Comparison of ENCODE assay signal across 13 cellular contexts in the genomic region with DNA sequence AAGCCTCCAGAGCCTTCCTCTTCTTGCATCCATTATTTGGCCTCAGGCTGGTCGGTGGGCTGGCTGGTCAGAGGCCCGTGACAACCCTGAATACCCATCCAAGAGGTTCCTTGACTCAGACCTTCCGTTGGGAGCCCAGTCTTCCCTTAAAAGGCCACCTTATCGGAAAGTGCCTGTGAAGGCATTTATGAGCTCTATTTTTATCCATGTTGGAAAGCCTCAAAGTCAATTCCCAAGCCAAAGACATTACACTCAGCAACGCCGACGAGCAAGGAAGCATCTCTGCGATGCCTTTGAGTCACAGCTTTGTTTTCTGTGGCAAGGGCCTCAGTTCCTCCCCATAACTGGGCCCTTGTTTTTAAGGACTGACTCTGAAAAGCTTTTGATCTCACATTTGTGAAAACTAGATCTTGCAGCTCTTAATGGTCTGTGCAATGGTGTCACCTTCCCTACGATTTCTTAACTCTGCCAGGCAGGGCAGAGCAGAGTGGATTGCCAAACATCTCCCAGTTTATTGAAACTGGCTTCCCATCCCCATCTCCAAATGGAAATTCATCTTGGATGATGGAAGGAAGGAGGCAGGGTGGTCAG. TPM values are rescaled to one million over a fixed set of nuclear protein-coding genes. Genes with fewer than 3 reads are reported as not detected.
A peak's percentile ranks its signal among the peaks of the same experiment; 100 is the strongest.
DNase-seq lines count a peak whose midpoint lies in the region; ATAC-seq, FAIRE-seq and TF ChIP-seq lines count a peak whose summit lies in the region.
"Had no signal": no experiment of that assay in that cellular context is flagged by ENCODE, and none has a peak within 500 bp of the region (broad histone marks: within the 10 kb centered on the region; RNA-seq: fewer than 3 reads in every experiment).

No MANE protein-coding gene starts in this region.

- H4K91ac ChIP-seq in H1 (replicated peaks; ENCODE audit: insufficient read length, low read length) (no peak overlapping the region), mesenchymal stem cell (ENCODE audit: low read length) (no peak overlapping the region)

- DNase-seq in M059J (ENCODE audit: low read depth) (peak; percentile 94), H1 (ENCODE audit: low read depth in 1 of 2, low spot score in 2 of 2) (no peak), mesenchymal stem cell (peak; percentile 56), stromal cell of bone marrow (ENCODE audit: low read depth) (peak; percentile 96), DMS153 (lab: John Stamatoyannopoulos, UW) (no peak), kidney tubule cell (ENCODE audit: low spot score) (no peak)
- DNase-seq: activated effector memory CD4-positive, alpha-beta T cell treated with anti-CD3 and anti-CD28 coated beads, Interleukin-2, amount 50 U/mL, for 16 hours; H9; NCI-H1105 treated with DMSO at 0.1 percent for 48 hours had no signal

- H3K79me1 ChIP-seq in H1 (ENCODE audit: low read depth, low read length), result no peaks in the 10 kb centered on the region
- H3K79me1 ChIP-seq in mesenchymal stem cell (replicated peaks; ENCODE audit: low read length, poor library complexity, severe bottlenecking), result no peaks in the 10 kb centered on the region

- no peak overlapping the region for H3K4me3 ChIP-seq in H1 (ENCODE audit: extremely low read depth in 1 of 4, insufficient read depth in 2 of 4, low read depth in 3 of 4, low read length in 4 of 4)
- no peak overlapping the region for H3K4me3 ChIP-seq in mesenchymal stem cell (ENCODE audit: insufficient read depth in 1 of 2, low read depth in 1 of 2, low read length in 2 of 2)

- H3K14ac ChIP-seq in H1 (ENCODE audit: insufficient read length) (no peak overlapping the region), mesenchymal stem cell (ENCODE audit: low read length in 2 of 2) (no peak overlapping the region)

- H2BK12ac ChIP-seq in H1 (ENCODE audit: low read depth, low read length), result 0 out of 2 replicates have a peak overlapping the region, but pooled peaks have one; percentile 43
- no peak overlapping the region for H2BK12ac ChIP-seq in mesenchymal stem cell (ENCODE audit: low read length in 2 of 2)

- H3K79me2 ChIP-seq in H1 (ENCODE audit: control insufficient read depth in 1 of 2, insufficient read depth in 2 of 2, low read length in 2 of 2), result no peaks in the 10 kb centered on the region

- ATAC-seq in HG02571 (IDR thresholded peaks at IDR 0.05; ENCODE audit: unreplicated experiment) (no peak), HG03342 (IDR thresholded peaks at IDR 0.05; ENCODE audit: unreplicated experiment) (no peak)
- ATAC-seq: left lobe of liver had no signal

- CTCF ChIA-PET in H1 (lab: Charles Lee; ENCODE audit: partially characterized antibody), result interaction anchor here (0.6 to 19.2 kb wide), 10 partner anchors 9 to 136 kb away, joined by 3 to 228 read pairs (median 4); partner anchors contain the start of gene NXPH3

- H2BK15ac ChIP-seq in H1 (ENCODE audit: low read length) (peak overlapping the region; percentile 83; the same call in 1 of the 2 replicates), mesenchymal stem cell (ENCODE audit: low read depth, poor library complexity, severe bottlenecking) (no peak overlapping the region)

- H3K4me2 ChIP-seq in H1 (ENCODE audit: insufficient read depth in 1 of 2, low read depth in 2 of 2, low read length in 2 of 2) (peak overlapping the region in 1 of 2 experiments; percentile 49; a peak in 2 of 4 replicates), mesenchymal stem cell (ENCODE audit: low read length, poor library complexity, severe bottlenecking) (no peak overlapping the region)

- H4K5ac ChIP-seq in H1 (ENCODE audit: insufficient read length, low read depth, low read length), result no peak overlapping the region

- H3K36me3 ChIP-seq in H1 (ENCODE audit: control insufficient read depth in 2 of 4, insufficient read depth in 4 of 4, low read length in 3 of 4) (no peaks in the 10 kb centered on the region), mesenchymal stem cell (ENCODE audit: control insufficient read depth in 1 of 2, insufficient read depth in 2 of 2, low read depth in 1 of 2, low read length in 2 of 2) (no peaks in the 10 kb centered on the region)

- H3K27ac ChIP-seq in H1 (ENCODE audit: low read depth, low read length), result no peak overlapping the region
- no peak overlapping the region for H3K27ac ChIP-seq in mesenchymal stem cell (ENCODE audit: low read length, poor library complexity, severe bottlenecking)
- H3K27ac ChIP-seq: epithelial cell of prostate had no signal

- H3K9me3 ChIP-seq in H1 (ENCODE audit: insufficient read depth in 2 of 2, low read depth in 1 of 2, low read length in 1 of 2) (no peaks in the 10 kb centered on the region), mesenchymal stem cell (ENCODE audit: control insufficient read depth, low read length) (no peaks in the 10 kb centered on the region)

- POLR2A ChIA-PET in H1 (lab: Charles Lee; ENCODE audit: partially characterized antibody), result interaction anchor here (1.2 to 1.3 kb wide), 4 partner anchors 9 to 120 kb away, joined by 3 to 8 read pairs (median 4); no protein-coding TSS in a partner anchor

- H2AFZ ChIP-seq in H1 (ENCODE audit: low read length) (peak overlapping the region; percentile 95), mesenchymal stem cell (ENCODE audit: low read depth, low read length) (no peak overlapping the region)

- H3K4me1 ChIP-seq in H1 (replicated peaks in 1 of 4; ENCODE audit: control insufficient read depth in 3 of 4, insufficient read depth in 4 of 4, low read length in 3 of 4) (peaks cover 0 to 2% (median 0%) of the 10 kb centered on the region in 4 experiments; a peak in 3 of 7 replicates), mesenchymal stem cell (ENCODE audit: control insufficient read depth, insufficient read depth, low read depth, low read length) (no peaks in the 10 kb centered on the region)

- H2BK120ac ChIP-seq in H1 (replicated peaks; ENCODE audit: low read depth, low read length), result no peak overlapping the region
- no peak overlapping the region for H2BK120ac ChIP-seq in mesenchymal stem cell (ENCODE audit: low read depth, low read length)

- H3K23ac ChIP-seq in H1 (ENCODE audit: insufficient read length) (no peak overlapping the region), mesenchymal stem cell (ENCODE audit: low read length in 2 of 2) (no peak overlapping the region)

- H3K56ac ChIP-seq in H1 (replicated peaks; ENCODE audit: insufficient read length, low read depth, low read length), result no peak overlapping the region

- H2BK5ac ChIP-seq in H1 (ENCODE audit: low read depth, low read length) (no peak overlapping the region), mesenchymal stem cell (ENCODE audit: low read depth, low read length, poor library complexity, severe bottlenecking) (no peak overlapping the region)

- no peak overlapping the region for H2BK20ac ChIP-seq in H1 (ENCODE audit: low read length)

- 93% methylated on average over 9 of the region's 9 CpGs; no CpG with 5 or more reads in 1 of the 2 experiments for WGBS in H1 (ENCODE audit: extremely low coverage in 1 of 2, insufficient coverage in 1 of 2, insufficient read length in 1 of 2, insufficient replicate concordance in 2 of 2, low coverage in 1 of 2, low lambda C conversion rate in 2 of 2, missing lambda C conversion rate in 1 of 2), 2 experiments
- 87% methylated on average over 9 of the region's 9 CpGs for WGBS in mesenchymal stem cell

- H2AK5ac ChIP-seq in H1 (ENCODE audit: low read depth, low read length), result peak overlapping the region; percentile 9; the same call in 1 of the 2 replicates
- H2AK5ac ChIP-seq in mesenchymal stem cell (ENCODE audit: low read length, severe bottlenecking), result no peak overlapping the region

- no peak for TF ChIP-seq EP300 in H1 (IDR thresholded peaks at IDR 0.05; ENCODE audit: borderline replicate concordance in 1 of 2, low read depth in 2 of 2, low read length in 2 of 2)

- H3K4ac ChIP-seq in H1 (replicated peaks; ENCODE audit: insufficient read length, low read depth, low read length) (no peak overlapping the region), mesenchymal stem cell (ENCODE audit: low read depth in 1 of 2, low read length in 2 of 2) (no peak overlapping the region)

- no peak for TF ChIP-seq RAD21 in H1 (IDR thresholded peaks at IDR 0.05 in 1 of 2, conservative IDR thresholded peaks at IDR 0.05 in 1 of 2; ENCODE audit: low read depth in 2 of 2, low read length in 2 of 2)

- FAIRE-seq in H1 (lab: Jason Lieb, UNC), result no peak

- H3K23me2 ChIP-seq in H1 (ENCODE audit: low read depth, low read length), result no peaks in the 10 kb centered on the region

- TF ChIP-seq POLR2A in H1 (IDR thresholded peaks at IDR 0.05; ENCODE audit: control extremely low read depth in 1 of 2, low read depth in 2 of 2, low read length in 2 of 2), result no peak

- H4K8ac ChIP-seq in H1 (ENCODE audit: extremely low read depth, insufficient read depth, low read length) (no peak overlapping the region), mesenchymal stem cell (ENCODE audit: low read length) (no peak overlapping the region)

- H3K18ac ChIP-seq in H1 (ENCODE audit: extremely low read depth, low read length) (no peak overlapping the region), mesenchymal stem cell (ENCODE audit: low read depth in 1 of 2, low read length in 2 of 2) (no peak overlapping the region)

- no peaks in the 10 kb centered on the region for H4K20me1 ChIP-seq in H1 (replicated peaks in 1 of 2; ENCODE audit: control insufficient read depth in 1 of 2, insufficient read depth in 2 of 2, low read length in 2 of 2)

- H3K9ac ChIP-seq in H1 (replicated peaks in 1 of 4; ENCODE audit: extremely low read depth in 1 of 4, low read depth in 3 of 4, low read length in 3 of 4) (no peak overlapping the region; a peak in 1 of 7 replicates), mesenchymal stem cell (ENCODE audit: low read length) (peak overlapping the region; percentile 7)

- H3K27me3 ChIP-seq in H1 (replicated peaks in 1 of 4; ENCODE audit: control insufficient read depth in 3 of 4, extremely low read depth in 1 of 4, insufficient read depth in 3 of 4, low read length in 3 of 4) (no peaks in the 10 kb centered on the region; a peak in 1 of 7 replicates), mesenchymal stem cell (ENCODE audit: control insufficient read depth in 1 of 2, insufficient read depth in 1 of 2, low read length in 2 of 2) (peaks cover under 1 to 10% of the 10 kb centered on the region in 2 experiments)

- no peak for TF ChIP-seq CTCF in H1 (IDR thresholded peaks at IDR 0.05; ENCODE audit: control extremely low read depth in 1 of 3, insufficient read depth in 1 of 3, low read depth in 1 of 3, low read length in 3 of 3)

RNA-seq across cellular contexts. Expression of gene SPOP, which starts 13.3 kb away (rescaled TPM):
- 28.2 and 47.5 TPM in 2 replicates for total RNA-seq in M059J (2014; rRNA removed; shearing (Covaris generic))
- total RNA-seq in H1 (2021; fragmentation: NEBNext Ultra II Directional; extraction: Animal tissue kit (Norgen Biotek cat#: 25700)), result 24.8 and 25.6 TPM in 2 replicates
- polyA plus RNA-seq in H1 (2011; rRNA removed), result 13.3 and 15.5 TPM in 2 replicates
- polyA plus RNA-seq in H1 (2011; cell fraction: cytosol; rRNA removed), result 18.6 TPM
- 37.2 TPM for polyA plus RNA-seq in H1 (2011; cell fraction: nucleus; rRNA removed)
- polyA plus RNA-seq in H1 (2012, experiment 1 of 2), result 16.9 to 23.9 TPM (median 20.2 TPM) in 4 replicates
- 4.6 TPM for polyA plus RNA-seq in H1 (2012, experiment 2 of 2)
- polyA plus RNA-seq in H1 (2013, experiment 1 of 2), result 14.0 TPM
- 14.3 TPM for polyA plus RNA-seq in H1 (2013, experiment 2 of 2)
- 41.0 and 49.3 TPM in 2 replicates for polyA minus RNA-seq in H1 (2011; rRNA and poly(A)+ RNA removed)
- polyA minus RNA-seq in H1 (2011; cell fraction: cytosol; rRNA and poly(A)+ RNA removed), result 27.4 TPM
- 43.2 TPM for polyA minus RNA-seq in H1 (2011; cell fraction: nucleus; rRNA and poly(A)+ RNA removed)
- polyA plus RNA-seq in mesenchymal stem cell (2013, experiment 1 of 2), result 33.1 TPM
- 34.1 TPM for polyA plus RNA-seq in mesenchymal stem cell (2013, experiment 2 of 2)

RNA-seq across cellular contexts. Expression of gene SLC35B1, which starts 16.6 kb away (rescaled TPM):
- total RNA-seq in M059J (2014; rRNA removed; shearing (Covaris generic)), result 61.9 and 112 TPM in 2 replicates
- 56.5 and 60.0 TPM in 2 replicates for total RNA-seq in H1 (2021; fragmentation: NEBNext Ultra II Directional; extraction: Animal tissue kit (Norgen Biotek cat#: 25700))
- polyA plus RNA-seq in H1 (2011; rRNA removed), result 62.0 and 87.7 TPM in 2 replicates
- polyA plus RNA-seq in H1 (2011; cell fraction: cytosol; rRNA removed), result 59.4 TPM
- polyA plus RNA-seq in H1 (2011; cell fraction: nucleus; rRNA removed), result 59.5 TPM
- polyA plus RNA-seq in H1 (2012, experiment 1 of 2), result 53.4 to 64.1 TPM (median 56.9 TPM) in 4 replicates
- 40.1 TPM for polyA plus RNA-seq in H1 (2012, experiment 2 of 2)
- polyA plus RNA-seq in H1 (2013, experiment 1 of 2), result 62.0 TPM
- polyA plus RNA-seq in H1 (2013, experiment 2 of 2), result 74.6 TPM
- 64.7 and 71.9 TPM in 2 replicates for polyA minus RNA-seq in H1 (2011; rRNA and poly(A)+ RNA removed)
- polyA minus RNA-seq in H1 (2011; cell fraction: cytosol; rRNA and poly(A)+ RNA removed), result 26.6 TPM
- 54.0 TPM for polyA minus RNA-seq in H1 (2011; cell fraction: nucleus; rRNA and poly(A)+ RNA removed)
- polyA plus RNA-seq in mesenchymal stem cell (2013, experiment 1 of 2), result 58.8 TPM
- 61.6 TPM for polyA plus RNA-seq in mesenchymal stem cell (2013, experiment 2 of 2)

Comparison
In these comparisons a context has a peak if more than half of its experiments do, and no peak if none do; other contexts are left out.
1. DNase-seq: peak in M059J (single experiment), mesenchymal stem cell (single experiment) and stromal cell of bone marrow (single experiment); none in H1 (0 of 2), DMS153 (single experiment) and kidney tubule cell (single experiment).